In the genomic region with DNA sequence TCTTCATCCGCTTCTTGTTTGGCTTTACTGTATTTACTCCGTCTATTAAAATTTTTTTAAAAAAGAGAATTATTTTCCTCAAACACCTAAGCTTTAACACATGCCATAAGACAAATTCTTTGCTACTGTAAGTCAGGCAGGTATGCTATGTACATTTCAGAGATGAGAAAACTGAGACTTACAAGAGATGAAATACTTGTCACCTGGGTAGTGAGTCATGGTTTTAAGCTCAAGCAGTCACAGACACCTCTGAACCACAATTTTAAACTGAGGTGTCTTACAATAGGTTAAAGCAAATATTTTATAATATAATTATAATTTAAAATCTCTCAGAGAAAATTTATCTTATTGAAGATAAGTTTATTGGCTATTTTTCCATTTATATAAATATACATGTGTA, we compare ENCODE assay signal across 29 cellular contexts.
"Had no signal": no experiment of that assay in that cellular context is flagged by ENCODE, and none has a peak within 500 bp of the region (broad histone marks: within the 10 kb centered on the region; RNA-seq: fewer than 3 reads in every experiment).

No MANE protein-coding gene starts in this region.

- H3K36me3 ChIP-seq: ovary, right lobe of liver, transverse colon had no signal

- ATAC-seq: natural killer cell; psoas muscle; right cardiac atrium; right lobe of liver; stimulated activated memory B cell treated with anti-CD40 and anti-IgM and Interleukin-4, amounts not matched to agents 10 μg/mL and 1 μg/mL and 100 μg/mL, for 72 hours; stimulated activated naive CD8-positive, alpha-beta T cell treated with anti-CD3 and anti-CD28 coated beads, Interleukin-15, amount 100 ng/mL, for 72 hours; stimulated activated naive CD8-positive, alpha-beta T cell treated with anti-CD3 and anti-CD28 coated beads, Interleukin-15, Interleukin-2, amounts not matched to agents 100 U/mL and 50 U/mL, for 24 hours; upper lobe of right lung had no signal

- H3K4me1 Mint-ChIP-seq: stimulated activated naive CD8-positive, alpha-beta T cell treated with anti-CD3 and anti-CD28 coated beads, Interleukin-15, amount 100 ng/mL, for 72 hours had no signal

- H3K4me2 ChIP-seq: neural progenitor cell had no signal

- H3K27me3 Mint-ChIP-seq: progenitor cell of endocrine pancreas; stimulated activated memory B cell treated with anti-CD40 and anti-IgM and Interleukin-4, amounts not matched to agents 10 μg/mL and 1 μg/mL and 100 μg/mL, for 72 hours; stimulated activated naive CD8-positive, alpha-beta T cell treated with anti-CD3 and anti-CD28 coated beads, Interleukin-15, amount 100 ng/mL, for 72 hours; type B pancreatic cell had no signal

- H3K4me1 ChIP-seq: parathyroid adenoma, right lobe of liver, testis, vagina had no signal

- DNase-seq: natural killer cell; occipital lobe; ovary; posterior cingulate gyrus; psoas muscle; right cardiac atrium; right lobe of liver; sigmoid colon; small intestine; stimulated activated CD4-positive, alpha-beta T cell treated with anti-CD3 and anti-CD28 coated beads, Interleukin-15, amount 100 ng/mL, for 24 hours; stimulated activated CD4-positive, alpha-beta T cell treated with anti-CD3 and anti-CD28 coated beads, Interleukin-2, amount 100 ng/mL, for 24 hours; stimulated activated CD4-positive, alpha-beta T cell treated with anti-CD3 and anti-CD28 coated beads, Interleukin-2, amount 100 ng/mL, for 48 hours; stimulated activated CD4-positive, alpha-beta T cell treated with anti-CD3 and anti-CD28 coated beads, Interleukin-4, amount 100 ng/mL, for 24 hours; stimulated activated naive CD4-positive, alpha-beta T cell; stimulated activated naive CD8-positive, alpha-beta T cell treated with anti-CD3 and anti-CD28 coated beads, Interleukin-15, amount 100 ng/mL, for 72 hours; stimulated activated naive CD8-positive, alpha-beta T cell treated with anti-CD3 and anti-CD28 coated beads, Interleukin-15, Interleukin-2, amounts not matched to agents 100 U/mL and 50 U/mL, for 24 hours; substantia nigra; testis; tibial artery; transverse colon; upper lobe of right lung had no signal

- H3K36me3 Mint-ChIP-seq: natural killer cell had no signal

- H3K27ac ChIP-seq: neural progenitor cell, ovary, parathyroid adenoma, psoas muscle, right lobe of liver, sigmoid colon, suprapubic skin, testis, tibial artery, transverse colon, upper lobe of right lung, vagina had no signal

- H3K27ac Mint-ChIP-seq: natural killer cell; nephron; neural progenitor cell; progenitor cell of endocrine pancreas; stimulated activated memory B cell treated with anti-CD40 and anti-IgM and Interleukin-4, amounts not matched to agents 10 μg/mL and 1 μg/mL and 100 μg/mL, for 72 hours; stimulated activated naive CD8-positive, alpha-beta T cell treated with anti-CD3 and anti-CD28 coated beads, Interleukin-15, amount 100 ng/mL, for 72 hours; type B pancreatic cell had no signal

- H3K79me2 ChIP-seq: parathyroid adenoma had no signal

- H3K4me3 Mint-ChIP-seq: natural killer cell; nephron; neural progenitor cell; stimulated activated memory B cell treated with anti-CD40 and anti-IgM and Interleukin-4, amounts not matched to agents 10 μg/mL and 1 μg/mL and 100 μg/mL, for 72 hours; stimulated activated naive CD8-positive, alpha-beta T cell treated with anti-CD3 and anti-CD28 coated beads, Interleukin-15, amount 100 ng/mL, for 72 hours; type B pancreatic cell had no signal

- H3K9ac ChIP-seq: neural progenitor cell, parathyroid adenoma had no signal

- H3K9me3 ChIP-seq: ovary, psoas muscle, right lobe of liver, sigmoid colon, suprapubic skin, testis, tibial artery, transverse colon, upper lobe of right lung, vagina had no signal

- H3K27me3 ChIP-seq: neural progenitor cell, ovary, right lobe of liver, sigmoid colon, suprapubic skin, testis, tibial artery, transverse colon, upper lobe of right lung, vagina had no signal

- H2AFZ ChIP-seq: neural progenitor cell, parathyroid adenoma had no signal

- H3K4me3 ChIP-seq: neural progenitor cell, ovary, psoas muscle, right lobe of liver, sigmoid colon, suprapubic skin, testis, tibial artery, transverse colon, upper lobe of right lung, vagina had no signal

- H3K9me3 Mint-ChIP-seq: natural killer cell; nephron; neural progenitor cell; stimulated activated memory B cell treated with anti-CD40 and anti-IgM and Interleukin-4, amounts not matched to agents 10 μg/mL and 1 μg/mL and 100 μg/mL, for 72 hours; stimulated activated naive CD8-positive, alpha-beta T cell treated with anti-CD3 and anti-CD28 coated beads, Interleukin-15, amount 100 ng/mL, for 72 hours; type B pancreatic cell had no signal
